In the genomic region with DNA sequence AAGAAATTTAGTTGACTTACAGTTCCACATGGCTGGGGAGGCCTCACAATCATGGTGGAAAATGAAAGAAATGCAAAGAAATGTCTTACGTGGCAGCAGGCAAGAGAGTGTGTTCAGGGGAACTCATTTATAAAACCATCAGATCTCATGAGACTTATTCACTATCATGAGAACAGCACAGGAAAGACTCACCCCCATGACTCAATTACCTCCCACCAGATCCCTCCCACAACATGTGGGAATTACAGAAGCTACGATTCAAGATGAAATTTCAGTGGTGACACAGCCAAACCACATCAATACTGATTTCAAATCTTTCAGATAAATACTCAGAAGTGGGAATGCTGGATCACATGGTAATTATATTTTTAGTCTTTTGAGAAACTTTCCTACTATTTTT, we compare ENCODE assay signal across 10 cellular contexts.
"Had no signal": no experiment of that assay in that cellular context is flagged by ENCODE, and none has a peak within 500 bp of the region (broad histone marks: within the 10 kb centered on the region; RNA-seq: fewer than 3 reads in every experiment).

No MANE protein-coding gene starts in this region.

- H3K9me3 Mint-ChIP-seq: activated naive CD4-positive, alpha-beta T cell treated with anti-CD3 and anti-CD28 coated beads, Interleukin-2, amount 50 U/mL, for 24 hours had no signal

- ATAC-seq: left cardiac atrium; naive thymus-derived CD4-positive, alpha-beta T cell had no signal

- DNase-seq: activated CD4-positive, alpha-beta T cell treated with anti-CD3 and anti-CD28 coated beads for 1 hour; aorta; glutamatergic neuron; immature natural killer cell; left cardiac atrium; naive thymus-derived CD4-positive, alpha-beta T cell; SJCRH30; small intestine; T-helper 9 cell had no signal

- H3K27ac Mint-ChIP-seq: activated naive CD4-positive, alpha-beta T cell treated with anti-CD3 and anti-CD28 coated beads, Interleukin-2, amount 50 U/mL, for 24 hours; immature natural killer cell; naive thymus-derived CD4-positive, alpha-beta T cell had no signal

- H3K4me1 Mint-ChIP-seq: activated naive CD4-positive, alpha-beta T cell treated with anti-CD3 and anti-CD28 coated beads, Interleukin-2, amount 50 U/mL, for 24 hours; immature natural killer cell; naive thymus-derived CD4-positive, alpha-beta T cell had no signal

- H3K27me3 Mint-ChIP-seq: activated naive CD4-positive, alpha-beta T cell treated with anti-CD3 and anti-CD28 coated beads, Interleukin-2, amount 50 U/mL, for 24 hours; naive thymus-derived CD4-positive, alpha-beta T cell had no signal

- H3K36me3 Mint-ChIP-seq: activated naive CD4-positive, alpha-beta T cell treated with anti-CD3 and anti-CD28 coated beads, Interleukin-2, amount 50 U/mL, for 24 hours had no signal

- H3K4me3 Mint-ChIP-seq: activated naive CD4-positive, alpha-beta T cell treated with anti-CD3 and anti-CD28 coated beads, Interleukin-2, amount 50 U/mL, for 24 hours; immature natural killer cell; naive thymus-derived CD4-positive, alpha-beta T cell had no signal
